23 cellular contexts compared by ENCODE assay signal in the genomic region with DNA sequence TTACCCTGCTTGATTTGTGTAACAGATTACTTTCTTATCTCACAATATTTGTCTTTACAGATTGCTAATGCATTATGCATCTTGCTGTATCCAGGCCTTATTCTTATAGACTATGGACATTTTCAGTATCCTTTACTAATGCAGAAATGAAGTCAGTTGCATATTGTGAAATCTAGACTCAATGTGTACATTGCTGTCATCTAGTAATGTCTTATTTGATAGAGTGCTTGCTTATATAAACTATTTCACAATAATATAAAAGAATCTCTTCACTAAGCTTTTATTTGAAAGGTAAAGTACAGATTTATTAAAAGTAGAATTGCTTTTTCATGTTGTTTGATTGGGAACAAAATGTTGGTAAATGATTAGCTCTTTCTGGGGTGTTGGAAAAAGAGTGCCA.
"Had no signal": no experiment of that assay in that cellular context is flagged by ENCODE, and none has a peak within 500 bp of the region (broad histone marks: within the 10 kb centered on the region; RNA-seq: fewer than 3 reads in every experiment).

No MANE protein-coding gene starts in this region.

- H3K4me1 ChIP-seq: heart right ventricle, upper lobe of right lung had no signal

- H3K27me3 ChIP-seq: heart right ventricle, upper lobe of right lung had no signal

- H3K36me3 ChIP-seq: thoracic aorta had no signal

- ATAC-seq: heart right ventricle; left colon; naive thymus-derived CD4-positive, alpha-beta T cell; sciatic nerve; T-cell; upper lobe of right lung; WTC11 had no signal

- DNase-seq: activated CD4-positive, alpha-beta memory T cell treated with anti-CD3 and anti-CD28 coated beads for 36 hours; activated CD4-positive, alpha-beta T cell treated with anti-CD3 and anti-CD28 coated beads for 4 hours; activated effector memory CD4-positive, alpha-beta T cell treated with Interleukin-2 at 50 U/mL for 16 hours; activated naive CD4-positive, alpha-beta T cell treated with anti-CD3 and anti-CD28 coated beads for 36 hours; activated naive CD8-positive, alpha-beta T cell treated with anti-CD3 and anti-CD28 coated beads, Interleukin-2, amount 10 ng/mL, durations not matched to agents 7 days and 5 days; activated T-cell treated with anti-CD3 and anti-CD28 coated beads, Interleukin-2, amount 50 U/mL, for 48 hours; dermis blood vessel endothelial cell; effector CD8-positive, alpha-beta T cell; heart right ventricle; left colon; naive thymus-derived CD4-positive, alpha-beta T cell; occipital lobe; posterior cingulate gyrus; stimulated activated CD4-positive, alpha-beta T cell treated with anti-CD3 and anti-CD28 coated beads, Interleukin-4, amount 100 ng/mL, for 1 hour; stimulated activated naive CD4-positive, alpha-beta T cell; T-cell; upper lobe of right lung had no signal

- FAIRE-seq: keratinocyte, TTC549 had no signal

- H3K9me3 ChIP-seq: heart right ventricle, thoracic aorta, upper lobe of right lung had no signal

- H3K27ac ChIP-seq: heart right ventricle, thoracic aorta, upper lobe of right lung had no signal

- H3K4me3 ChIP-seq: heart right ventricle, lung, thoracic aorta, upper lobe of right lung had no signal
